14 cellular contexts compared by ENCODE assay signal in genomic region chr9:69996947-69997346, GRCh38. TPM values are rescaled to one million over a fixed set of nuclear protein-coding genes. Genes with fewer than 3 reads are reported as not detected.
DNase-seq lines count a peak whose midpoint lies in the region; ATAC-seq and TF ChIP-seq lines count a peak whose summit lies in the region.
"Had no signal": no experiment of that assay in that cellular context is flagged by ENCODE, and none has a peak within 500 bp of the region (broad histone marks: within the 10 kb centered on the region; RNA-seq: fewer than 3 reads in every experiment).

No MANE protein-coding gene starts in this region.

- no peaks in the 10 kb centered on the region for H3K9me2 ChIP-seq in Karpas-422 (replicated peaks; ENCODE audit: insufficient read depth, low read length)

- H2AFZ ChIP-seq in Karpas-422 (ENCODE audit: low read length), result no peak overlapping the region

- no TSS peak for BruUV-seq in MCF 10A (replicated peaks; lab: Mats Ljungman, UMichigan)

- TF ChIP-seq POLR2A in breast epithelium (IDR thresholded peaks at IDR 0.05) (no peak), esophagus squamous epithelium (IDR thresholded peaks at IDR 0.05) (no peak)

- intact Hi-C loops in MCF 10A (cut with micrococcal nuclease) (no loop called here), breast epithelium (cut with DNase I; ENCODE audit: low total_unique reads) (no loop called here), esophagus squamous epithelium (cut with DNase I) (no loop called here), aorta (cut with DNase I) (no loop called here)

- no peak overlapping the region for H3K4me3 ChIP-seq in breast epithelium
- no peak overlapping the region for H3K4me3 ChIP-seq in esophagus squamous epithelium
- no peak overlapping the region for H3K4me3 ChIP-seq in aorta (ENCODE audit: low read length in 2 of 2)
- H3K4me3 ChIP-seq in Karpas-422 (ENCODE audit: low read length), result no peak overlapping the region

- DNase-seq in MCF 10A (ENCODE audit: unreplicated experiment) (peak; percentile 51), breast epithelium (ENCODE audit: low spot score in 2 of 2) (no peak), esophagus squamous epithelium (lab: John Stamatoyannopoulos, UW) (no peak), myocyte (ENCODE audit: low read depth) (peak; percentile 67), aorta (no peak), Karpas-422 (no peak)
- DNase-seq in natural killer cell treated with Interleukin-12 subunit alpha and Interleukin-12 subunit beta and Interleukin-15 and Interleukin-18, amount 100 ng/mL, for 72 hours (ENCODE audit: low spot score), result no peak
- DNase-seq: activated CD4-positive, alpha-beta T cell treated with anti-CD3 and anti-CD28 coated beads, Interleukin-2, amount 10 ng/mL, durations not matched to agents 24 days and 14 days; activated effector memory CD4-positive, alpha-beta T cell treated with anti-CD3 and anti-CD28 coated beads, Interleukin-2, amount 50 U/mL, for 16 hours; DMS53; T-cell had no signal

- H3K79me2 ChIP-seq in Karpas-422 (ENCODE audit: low read length), result no peaks in the 10 kb centered on the region

- H3K4me3 Mint-ChIP-seq in MCF 10A (ENCODE audit: unreplicated experiment), result no peak overlapping the region
- H3K4me3 Mint-ChIP-seq in natural killer cell treated with Interleukin-12 subunit alpha and Interleukin-12 subunit beta and Interleukin-15 and Interleukin-18, amount 100 ng/mL, for 72 hours, result no peak overlapping the region
- H3K4me3 Mint-ChIP-seq: activated CD4-positive, alpha-beta T cell treated with anti-CD3 and anti-CD28 coated beads, Interleukin-2, amount 10 ng/mL, durations not matched to agents 24 days and 14 days; T-cell; type B pancreatic cell had no signal

- CTCF ChIA-PET in MCF 10A (lab: Yijun Ruan, JAX), result interaction anchor here (0.6 to 2.7 kb wide), 7 partner anchors 11 to 116 kb away, joined by 3 to 19 read pairs (median 3); no protein-coding TSS in a partner anchor

- H3K36me3 Mint-ChIP-seq in MCF 10A (ENCODE audit: insufficient read depth, unreplicated experiment), result no peaks in the 10 kb centered on the region
- H3K36me3 Mint-ChIP-seq in natural killer cell treated with Interleukin-12 subunit alpha and Interleukin-12 subunit beta and Interleukin-15 and Interleukin-18, amount 100 ng/mL, for 72 hours, result no peaks in the 10 kb centered on the region
- H3K36me3 Mint-ChIP-seq: T-cell, type B pancreatic cell had no signal

- H3K4me2 ChIP-seq in Karpas-422 (ENCODE audit: low read depth, low read length, poor library complexity, severe bottlenecking), result no peak overlapping the region

- H3K36me3 ChIP-seq in breast epithelium (no peaks in the 10 kb centered on the region), esophagus squamous epithelium (no peaks in the 10 kb centered on the region), aorta (ENCODE audit: control insufficient read depth in 1 of 2, insufficient read depth in 2 of 2, low read length in 1 of 2) (no peaks in the 10 kb centered on the region), Karpas-422 (ENCODE audit: insufficient read depth, low read length) (no peaks in the 10 kb centered on the region)

- peak; percentile 69 for ATAC-seq in aorta (ENCODE audit: low FRiP score)
- no peak for ATAC-seq in HG03097 (IDR thresholded peaks at IDR 0.05; ENCODE audit: low FRiP score, unreplicated experiment)
- ATAC-seq in natural killer cell treated with Interleukin-12 subunit alpha and Interleukin-12 subunit beta and Interleukin-15 and Interleukin-18, amount 100 ng/mL, for 72 hours, result no peak
- ATAC-seq: T-cell had no signal

- H3K4me1 ChIP-seq in breast epithelium (no peaks in the 10 kb centered on the region), esophagus squamous epithelium (peaks cover 0 to 25% (median 6%) of the 10 kb centered on the region in 3 donors), aorta (ENCODE audit: control insufficient read depth in 1 of 2, insufficient read depth in 2 of 2, low read length in 2 of 2) (no peaks in the 10 kb centered on the region), Karpas-422 (ENCODE audit: low read length) (no peaks in the 10 kb centered on the region)

- H3K9ac ChIP-seq in Karpas-422 (ENCODE audit: low read length), result no peak overlapping the region

- H3K27ac ChIP-seq in breast epithelium (peak overlapping the region in 1 of 2 donors; percentile 34), esophagus squamous epithelium (peak overlapping the region in 3 of 4 donors; percentile 45 to 67 (median 57)), aorta (ENCODE audit: low read depth in 1 of 2, low read length in 2 of 2) (no peak overlapping the region), Karpas-422 (ENCODE audit: low read length) (no peak overlapping the region)
- H3K27ac ChIP-seq: epithelial cell of prostate had no signal

- H3K27me3 Mint-ChIP-seq in MCF 10A (ENCODE audit: insufficient read depth, unreplicated experiment), result no peaks in the 10 kb centered on the region
- H3K27me3 Mint-ChIP-seq in natural killer cell treated with Interleukin-12 subunit alpha and Interleukin-12 subunit beta and Interleukin-15 and Interleukin-18, amount 100 ng/mL, for 72 hours, result peaks cover 11 to 26% of the 10 kb centered on the region in 2 donors
- H3K27me3 Mint-ChIP-seq: type B pancreatic cell had no signal

- peak overlapping the region; percentile 10 for H3K27ac Mint-ChIP-seq in MCF 10A (ENCODE audit: low read depth, unreplicated experiment)
- no peak overlapping the region for H3K27ac Mint-ChIP-seq in natural killer cell treated with Interleukin-12 subunit alpha and Interleukin-12 subunit beta and Interleukin-15 and Interleukin-18, amount 100 ng/mL, for 72 hours
- H3K27ac Mint-ChIP-seq: activated CD4-positive, alpha-beta T cell treated with anti-CD3 and anti-CD28 coated beads, Interleukin-2, amount 10 ng/mL, durations not matched to agents 24 days and 14 days; T-cell; type B pancreatic cell had no signal

- H3K27me3 ChIP-seq in breast epithelium (no peaks in the 10 kb centered on the region), esophagus squamous epithelium (no peaks in the 10 kb centered on the region), aorta (ENCODE audit: control insufficient read depth in 1 of 2, insufficient read depth in 2 of 2, low read length in 1 of 2) (no peaks in the 10 kb centered on the region), Karpas-422 (ENCODE audit: low read length) (no peaks in the 10 kb centered on the region)

- WGBS in esophagus squamous epithelium, 2 donors, result 54 to 70% methylated on average over 2 of the region's 2 CpGs
- 71 to 86% methylated on average over 2 of the region's 2 CpGs for WGBS in aorta, 2 donors

- peaks cover 19% of the 10 kb centered on the region for H3K4me1 Mint-ChIP-seq in MCF 10A (ENCODE audit: insufficient read depth, unreplicated experiment)
- no peaks in the 10 kb centered on the region for H3K4me1 Mint-ChIP-seq in natural killer cell treated with Interleukin-12 subunit alpha and Interleukin-12 subunit beta and Interleukin-15 and Interleukin-18, amount 100 ng/mL, for 72 hours (ENCODE audit: low read depth in 2 of 2)
- H3K4me1 Mint-ChIP-seq: activated CD4-positive, alpha-beta T cell treated with anti-CD3 and anti-CD28 coated beads, Interleukin-2, amount 10 ng/mL, durations not matched to agents 24 days and 14 days; T-cell had no signal

- H4K20me1 ChIP-seq in Karpas-422 (ENCODE audit: insufficient read depth, low read depth, low read length), result no peaks in the 10 kb centered on the region

- peaks cover 8% of the 10 kb centered on the region for H3K9me3 Mint-ChIP-seq in MCF 10A (ENCODE audit: unreplicated experiment)
- peaks cover 3% of the 10 kb centered on the region for H3K9me3 Mint-ChIP-seq in natural killer cell treated with Interleukin-12 subunit alpha and Interleukin-12 subunit beta and Interleukin-15 and Interleukin-18, amount 100 ng/mL, for 72 hours
- H3K9me3 Mint-ChIP-seq: activated CD4-positive, alpha-beta T cell treated with anti-CD3 and anti-CD28 coated beads, Interleukin-2, amount 10 ng/mL, durations not matched to agents 24 days and 14 days; T-cell; type B pancreatic cell had no signal

- TF ChIP-seq CTCF in MCF 10A (IDR thresholded peaks at IDR 0.05; ENCODE audit: unreplicated experiment), result no peak
- TF ChIP-seq CTCF in breast epithelium (IDR thresholded peaks at IDR 0.05), result no peak
- no peak for TF ChIP-seq CTCF in esophagus squamous epithelium (IDR thresholded peaks at IDR 0.05)

- POLR2A ChIA-PET in MCF 10A (lab: Yijun Ruan, JAX), result interaction anchor here (0.9 to 1.3 kb wide), 5 partner anchors 13 to 114 kb away, joined by 3 read pairs; no protein-coding TSS in a partner anchor

- H3K9me3 ChIP-seq in breast epithelium (no peaks in the 10 kb centered on the region), esophagus squamous epithelium (no peaks in the 10 kb centered on the region), aorta (ENCODE audit: control insufficient read depth, low read length) (no peaks in the 10 kb centered on the region), Karpas-422 (ENCODE audit: low read length) (no peaks in the 10 kb centered on the region)

RNA-seq across cellular contexts. Expression of gene MAMDC2, which starts 46.7 kb away (rescaled TPM):
- total RNA-seq in MCF 10A (2022) (not detected in 2 replicates), breast epithelium (10 to 100 TPM; 17.0 to 33.9 (median 18.7) TPM), esophagus squamous epithelium (10 to 100 TPM in 2 of 4 donors, 1 to 10 TPM in 2; 1.9 to 58.4 (median 11.3) TPM), myocyte (93.5 and 163 TPM in 2 replicates), aorta (10 to 100 TPM in 1 of 2 donors, 1 to 10 TPM in 1; 5.9 to 14.6 TPM)
- 41.9 TPM for polyA plus RNA-seq in myocyte (2012)
- polyA plus RNA-seq in aorta, result 1 to 10 TPM; 2.0 to 6.5 TPM
- not detected in 2 replicates for total RNA-seq in Karpas-422 (2014; rRNA removed; shearing (Covaris generic); ENCODE audit: low replicate concordance)
- total RNA-seq in natural killer cell treated with Interleukin-12 subunit alpha and Interleukin-12 subunit beta and Interleukin-15 and Interleukin-18, amount 100 ng/mL, for 72 hours, result not detected
- total RNA-seq: activated CD4-positive, alpha-beta T cell treated with anti-CD3 and anti-CD28 coated beads, Interleukin-2, amount 10 ng/mL, durations not matched to agents 24 days and 14 days had no signal

Comparison
In these comparisons a context has a peak if more than half of its experiments do, and no peak if none do; other contexts are left out.
1. DNase-seq: peak in MCF 10A (single experiment) and myocyte (single experiment); none in breast epithelium (0 of 2), esophagus squamous epithelium (single experiment), aorta (0 of 2), Karpas-422 (single experiment) and natural killer cell treated with Interleukin-12 subunit alpha and Interleukin-12 subunit beta and Interleukin-15 and Interleukin-18, amount 100 ng/mL, for 72 hours (single experiment).
2. H3K27ac ChIP-seq: peak in esophagus squamous epithelium (3 of 4); none in aorta (0 of 2) and Karpas-422 (single experiment).